ENCODE assay signal across 16 cellular contexts in the genomic region with DNA sequence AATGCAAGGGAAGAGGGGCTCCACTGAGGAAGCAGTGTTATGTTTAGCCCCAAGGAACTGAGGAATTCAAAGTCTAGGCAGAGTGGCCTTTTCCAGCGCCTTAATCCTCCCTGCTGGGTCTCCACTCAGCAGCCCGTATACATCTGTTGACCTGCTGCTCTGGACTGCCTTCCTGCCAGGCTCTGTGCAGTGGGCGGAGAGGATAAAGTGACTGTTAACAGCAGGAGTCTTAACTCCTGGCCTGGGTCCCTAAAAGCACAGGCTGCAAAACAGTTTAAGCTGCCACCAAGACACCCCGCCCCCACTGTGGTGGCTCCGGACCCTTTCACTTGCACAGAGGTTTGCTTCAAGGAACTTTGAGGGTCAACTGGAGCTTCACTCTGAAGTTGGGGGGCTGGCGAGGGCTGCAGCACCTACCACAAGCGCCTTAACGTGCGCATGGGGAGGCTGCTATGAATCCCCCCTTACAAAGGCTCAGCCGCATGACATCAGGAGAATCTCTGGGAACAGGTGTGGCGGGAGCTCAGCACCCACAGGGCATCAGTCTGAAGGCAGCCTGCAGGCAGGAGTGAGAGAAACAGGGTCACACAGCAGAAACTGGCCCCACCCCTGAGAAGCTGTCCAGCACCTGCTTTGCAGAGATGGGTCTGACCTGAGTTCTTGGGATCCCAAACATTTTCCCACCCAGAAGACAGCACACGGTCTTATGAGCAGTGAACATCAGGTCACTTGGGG.
"Had no signal": no experiment of that assay in that cellular context is flagged by ENCODE, and none has a peak within 500 bp of the region (broad histone marks: within the 10 kb centered on the region; RNA-seq: fewer than 3 reads in every experiment).

No MANE protein-coding gene starts in this region.

- H3K27ac Mint-ChIP-seq: activated CD4-positive, alpha-beta memory T cell treated with anti-CD3 and anti-CD28 coated beads for 36 hours; activated naive CD8-positive, alpha-beta T cell; natural killer cell treated with Interleukin-12 subunit alpha and Interleukin-12 subunit beta and Interleukin-15 and Interleukin-18, amount 100 ng/mL, for 72 hours; stimulated activated naive CD8-positive, alpha-beta T cell treated with anti-CD3 and anti-CD28 coated beads, Interleukin-15, Interleukin-2, amounts not matched to agents 100 ng/mL and 50 ng/mL, for 24 hours had no signal

- H3K27me3 ChIP-seq: dorsolateral prefrontal cortex, esophagus squamous epithelium, heart left ventricle, left lung, ovary, upper lobe of left lung had no signal

- DNase-seq: activated CD4-positive, alpha-beta memory T cell treated with anti-CD3 and anti-CD28 coated beads for 36 hours; activated gamma-delta T cell; activated T-cell treated with anti-CD3 and anti-CD28 coated beads, Interleukin-2, amount 50 U/mL, for 4 hours; anterior cingulate cortex; esophagus squamous epithelium; foreskin fibroblast; heart left ventricle; left lung; mucosa of descending colon; ovary; stimulated activated CD4-positive, alpha-beta T cell treated with anti-CD3 and anti-CD28 coated beads, Interleukin-2, amount 100 ng/mL, for 48 hours had no signal

- H3K9me3 ChIP-seq: esophagus squamous epithelium, mucosa of descending colon, ovary had no signal

- H3K4me3 Mint-ChIP-seq: activated CD4-positive, alpha-beta memory T cell treated with anti-CD3 and anti-CD28 coated beads for 36 hours; activated naive CD8-positive, alpha-beta T cell; activated T-cell treated with anti-CD3 and anti-CD28 coated beads, Interleukin-2, amount 50 U/mL, for 4 hours; natural killer cell treated with Interleukin-12 subunit alpha and Interleukin-12 subunit beta and Interleukin-15 and Interleukin-18, amount 100 ng/mL, for 72 hours; stimulated activated naive CD8-positive, alpha-beta T cell treated with anti-CD3 and anti-CD28 coated beads, Interleukin-15, Interleukin-2, amounts not matched to agents 100 ng/mL and 50 ng/mL, for 24 hours had no signal

- H3K36me3 ChIP-seq: esophagus squamous epithelium, heart left ventricle, left lung, ovary, upper lobe of left lung had no signal

- H3K4me1 ChIP-seq: left lung had no signal

- H3K27me3 Mint-ChIP-seq: activated CD4-positive, alpha-beta memory T cell treated with anti-CD3 and anti-CD28 coated beads for 36 hours; activated naive CD8-positive, alpha-beta T cell; stimulated activated naive CD8-positive, alpha-beta T cell treated with anti-CD3 and anti-CD28 coated beads, Interleukin-15, Interleukin-2, amounts not matched to agents 100 ng/mL and 50 ng/mL, for 24 hours had no signal

- ATAC-seq: activated T-cell treated with anti-CD3 and anti-CD28 coated beads, Interleukin-2, amount 50 U/mL, for 4 hours; heart left ventricle; left lung; mucosa of descending colon; natural killer cell treated with Interleukin-12 subunit alpha and Interleukin-12 subunit beta and Interleukin-15 and Interleukin-18, amount 100 ng/mL, for 72 hours had no signal

- H3K27ac ChIP-seq: dorsolateral prefrontal cortex, esophagus squamous epithelium, heart left ventricle, left lung, ovary, upper lobe of left lung had no signal

- H3K36me3 Mint-ChIP-seq: natural killer cell treated with Interleukin-12 subunit alpha and Interleukin-12 subunit beta and Interleukin-15 and Interleukin-18, amount 100 ng/mL, for 72 hours had no signal

- H3K9me3 Mint-ChIP-seq: natural killer cell treated with Interleukin-12 subunit alpha and Interleukin-12 subunit beta and Interleukin-15 and Interleukin-18, amount 100 ng/mL, for 72 hours had no signal

- H3K4me3 ChIP-seq: dorsolateral prefrontal cortex, esophagus squamous epithelium, heart left ventricle, left lung, mucosa of descending colon, ovary, upper lobe of left lung had no signal
